In genomic region chr3:181554233-181554765, GRCh38 we compare ENCODE assay signal across 21 cellular contexts.
DNase-seq lines count a peak whose midpoint lies in the region; ATAC-seq, FAIRE-seq and TF ChIP-seq lines count a peak whose summit lies in the region.
"Had no signal": no experiment of that assay in that cellular context is flagged by ENCODE, and none has a peak within 500 bp of the region (broad histone marks: within the 10 kb centered on the region; RNA-seq: fewer than 3 reads in every experiment).

No MANE protein-coding gene starts in this region.

- no peaks in the 10 kb centered on the region for H3K9me1 ChIP-seq in keratinocyte (ENCODE audit: control insufficient read depth, extremely low read depth, insufficient read depth, low read length)

- dilution Hi-C loops in keratinocyte (cut with MboI; ENCODE audit: extremely low pct_ligation_motif_present, low sequenced_read_pairs) = no loop called here

- H2AFZ ChIP-seq in keratinocyte (ENCODE audit: control insufficient read depth, low read length) = no peak overlapping the region
- H2AFZ ChIP-seq in PC-9 = no peak overlapping the region
- no peak overlapping the region for H2AFZ ChIP-seq in neural progenitor cell (replicated peaks)
- H2AFZ ChIP-seq: GM23248 had no signal

- H3K9me3 ChIP-seq in RWPE2 (ENCODE audit: severe bottlenecking) = no peaks in the 10 kb centered on the region
- no peaks in the 10 kb centered on the region for H3K9me3 ChIP-seq in keratinocyte (ENCODE audit: control insufficient read depth, low read depth, low read length)
- no peaks in the 10 kb centered on the region; the same call in 1 of the 2 replicates for H3K9me3 ChIP-seq in PC-9 (ENCODE audit: insufficient read depth, low read depth)
- no peaks in the 10 kb centered on the region for H3K9me3 ChIP-seq in neural progenitor cell (ENCODE audit: low read depth)
- H3K9me3 ChIP-seq: BE2C, HAP-1 had no signal

- CTCF ChIA-PET in PC-9 (lab: Charles Lee) = no interaction called here

- H3K36me3 ChIP-seq in RWPE2 (ENCODE audit: low read depth) (no peaks in the 10 kb centered on the region), keratinocyte (ENCODE audit: control insufficient read depth in 2 of 2, extremely low read depth in 1 of 2, insufficient read depth in 2 of 2, low read length in 2 of 2) (no peaks in the 10 kb centered on the region), PC-9 (ENCODE audit: low read depth) (no peaks in the 10 kb centered on the region), neural progenitor cell (no peaks in the 10 kb centered on the region)
- H3K36me3 ChIP-seq: BE2C, HAP-1 had no signal

- H3K27ac Mint-ChIP-seq in neural progenitor cell = no peak overlapping the region
- H3K27ac Mint-ChIP-seq: CD4-positive, CD25-positive, alpha-beta regulatory T cell; CD8-positive, alpha-beta memory T cell had no signal

- H4K20me1 ChIP-seq in keratinocyte (ENCODE audit: control insufficient read depth, extremely low read depth, insufficient read depth, low read length) (no peaks in the 10 kb centered on the region), PC-9 (ENCODE audit: insufficient read depth) (no peaks in the 10 kb centered on the region), neural progenitor cell (ENCODE audit: low read depth) (no peaks in the 10 kb centered on the region)

- ATAC-seq in RWPE2 (ENCODE audit: low read depth) (peak; percentile 64), GM21367 (IDR thresholded peaks at IDR 0.05; ENCODE audit: unreplicated experiment) (no peak)

- no peaks in the 10 kb centered on the region for H3K27me3 Mint-ChIP-seq in neural progenitor cell (ENCODE audit: insufficient read depth, low read depth)
- H3K27me3 Mint-ChIP-seq: CD4-positive, CD25-positive, alpha-beta regulatory T cell; CD8-positive, alpha-beta memory T cell had no signal

- FAIRE-seq in keratinocyte (lab: Jason Lieb, UNC) = peak; percentile 60
- FAIRE-seq: A204.1, GM12891, GM19239 had no signal

- no peak overlapping the region for H3K4me3 Mint-ChIP-seq in neural progenitor cell
- H3K4me3 Mint-ChIP-seq: CD4-positive, CD25-positive, alpha-beta regulatory T cell; CD8-positive, alpha-beta memory T cell had no signal

- H3K27ac ChIP-seq in RWPE2 (ENCODE audit: poor library complexity, severe bottlenecking) (no peak overlapping the region), epithelial cell of prostate (no peak overlapping the region), keratinocyte (ENCODE audit: control insufficient read depth, insufficient read depth, low read length) (no peak overlapping the region), PC-9 (no peak overlapping the region), neural progenitor cell (no peak overlapping the region)
- H3K27ac ChIP-seq: GM23248 had no signal

- no peak overlapping the region for H3K9ac ChIP-seq in keratinocyte (ENCODE audit: control insufficient read depth, extremely low read depth, insufficient read depth, low read length)
- H3K9ac ChIP-seq in neural progenitor cell = no peak overlapping the region
- H3K9ac ChIP-seq: GM23248 had no signal

- H3K36me3 Mint-ChIP-seq in neural progenitor cell = no peaks in the 10 kb centered on the region
- H3K36me3 Mint-ChIP-seq: CD4-positive, CD25-positive, alpha-beta regulatory T cell had no signal

- intact Hi-C loops in PC-9 (cut with micrococcal nuclease; ENCODE audit: unreplicated experiment) = loop anchor here (10.0 kb wide), 1 partner anchor 1061 kb away; no protein-coding TSS in a partner anchor

- no peaks in the 10 kb centered on the region for H3K9me2 ChIP-seq in PC-9 (ENCODE audit: insufficient read depth)

- no peaks in the 10 kb centered on the region for H3F3A ChIP-seq in PC-9 (ENCODE audit: insufficient read depth, low read depth)
- H3F3A ChIP-seq in neural progenitor cell (ENCODE audit: low read depth) = no peaks in the 10 kb centered on the region

- H3K4me1 Mint-ChIP-seq in neural progenitor cell = no peaks in the 10 kb centered on the region
- H3K4me1 Mint-ChIP-seq: CD4-positive, CD25-positive, alpha-beta regulatory T cell; CD8-positive, alpha-beta memory T cell had no signal

- H3K9me3 Mint-ChIP-seq in neural progenitor cell = no peaks in the 10 kb centered on the region

- BruUV-seq in PC-9 (replicated peaks; lab: Mats Ljungman, UMichigan) = no TSS peak

- H3K4me3 ChIP-seq in RWPE2 (ENCODE audit: severe bottlenecking) (no peak overlapping the region), keratinocyte (ENCODE audit: control insufficient read depth in 2 of 3, extremely low read depth in 1 of 3, insufficient read depth in 2 of 3, low read depth in 1 of 3, low read length in 3 of 3) (no peak overlapping the region), PC-9 (no peak overlapping the region), neural progenitor cell (no peak overlapping the region)
- H3K4me3 ChIP-seq: GM23248, HAP-1 had no signal

- POLR2A ChIA-PET in PC-9 (lab: Charles Lee; ENCODE audit: unreplicated experiment) = no interaction called here

- no peaks in the 10 kb centered on the region for H3K27me3 ChIP-seq in RWPE2 (ENCODE audit: insufficient read depth, poor library complexity, severe bottlenecking)
- no peaks in the 10 kb centered on the region for H3K27me3 ChIP-seq in keratinocyte (ENCODE audit: control insufficient read depth, extremely low read depth, insufficient read depth, low read length)
- no peaks in the 10 kb centered on the region for H3K27me3 ChIP-seq in PC-9 (ENCODE audit: insufficient read depth, low read depth)
- H3K27me3 ChIP-seq in neural progenitor cell = no peaks in the 10 kb centered on the region
- H3K27me3 ChIP-seq: BE2C had no signal

- no peak for DNase-seq in RWPE2 (ENCODE audit: low spot score)
- DNase-seq in epithelial cell of prostate (ENCODE audit: low read depth, low spot score) = peak; percentile 39
- DNase-seq in keratinocyte (ENCODE audit: low read depth, low spot score) = peak; percentile 13
- DNase-seq in PC-9 = no peak
- no peak for DNase-seq in neural progenitor cell (ENCODE audit: low spot score)
- DNase-seq: ACHN; C1 segment of cervical spinal cord; CD4-positive, CD25-positive, alpha-beta regulatory T cell; CD8-positive, alpha-beta memory T cell; COR-L47; DMS 273 treated with DMSO at 0.1 percent for 48 hours; DMS53; DND-41; EL; GM23248 had no signal

- H3K4me1 ChIP-seq in RWPE2 (ENCODE audit: insufficient read depth, poor library complexity, severe bottlenecking) = no peaks in the 10 kb centered on the region
- no peaks in the 10 kb centered on the region for H3K4me1 ChIP-seq in keratinocyte (ENCODE audit: control insufficient read depth, extremely low read depth, insufficient read depth, low read length)
- no peaks in the 10 kb centered on the region for H3K4me1 ChIP-seq in PC-9 (replicated peaks; ENCODE audit: insufficient read depth)
- H3K4me1 ChIP-seq in neural progenitor cell = peaks cover 12% of the 10 kb centered on the region

- no peak for TF ChIP-seq CTCF in RWPE2 (IDR thresholded peaks at IDR 0.05; ENCODE audit: poor library complexity, severe bottlenecking)
- TF ChIP-seq CTCF in keratinocyte (optimal IDR thresholded peaks at IDR 0.05 in 1 of 3, IDR thresholded peaks at IDR 0.05 in 1 of 3, conservative IDR thresholded peaks at IDR 0.05 in 1 of 3; ENCODE audit: extremely low read depth in 1 of 3, insufficient read depth in 2 of 3, low read length in 3 of 3) = no peak
- no peak for TF ChIP-seq CTCF in PC-9 (conservative IDR thresholded peaks at IDR 0.05)
- TF ChIP-seq CTCF in neural progenitor cell (IDR thresholded peaks at IDR 0.05) = no peak

- H3K4me2 ChIP-seq in keratinocyte (ENCODE audit: control insufficient read depth, extremely low read depth, insufficient read depth, low read depth, low read length) (no peak overlapping the region), PC-9 (no peak overlapping the region), neural progenitor cell (no peak overlapping the region)

- H3K79me2 ChIP-seq in keratinocyte (ENCODE audit: control insufficient read depth, insufficient read depth, low read length) (no peaks in the 10 kb centered on the region), PC-9 (ENCODE audit: low read depth) (no peaks in the 10 kb centered on the region), neural progenitor cell (ENCODE audit: low read depth) (no peaks in the 10 kb centered on the region)

Comparison
In these comparisons a context has a peak if more than half of its experiments do, and no peak if none do; other contexts are left out.
1. DNase-seq: peak in epithelial cell of prostate (single experiment) and keratinocyte (single experiment); none in RWPE2 (single experiment), PC-9 (0 of 2) and neural progenitor cell (single experiment).